ENCODE assay signal across 15 cellular contexts in genomic region chr15:35062164-35063099, GRCh38. TPM values are rescaled to one million over a fixed set of nuclear protein-coding genes. Genes with fewer than 3 reads are reported as not detected.
DNase-seq lines count a peak whose midpoint lies in the region; ATAC-seq and TF ChIP-seq lines count a peak whose summit lies in the region.
"Had no signal": no experiment of that assay in that cellular context is flagged by ENCODE, and none has a peak within 500 bp of the region (broad histone marks: within the 10 kb centered on the region; RNA-seq: fewer than 3 reads in every experiment).

No MANE protein-coding gene starts in this region.

- no peaks in the 10 kb centered on the region for H3K27me3 ChIP-seq in HUES64 (ENCODE audit: insufficient read depth, low read length)
- no peaks in the 10 kb centered on the region for H3K27me3 ChIP-seq in heart right ventricle
- H3K27me3 ChIP-seq in WERI-Rb-1 (ENCODE audit: insufficient read depth, low read depth, severe bottlenecking): no peaks in the 10 kb centered on the region

- 90% methylated on average over 1 of the region's 1 CpG for WGBS in HUES64
- 92 to 95% methylated on average over 1 of the region's 1 CpG for WGBS in heart right ventricle, 2 donors

- H3K9me3 ChIP-seq in HUES64 (ENCODE audit: insufficient read depth, low read depth, low read length): no peaks in the 10 kb centered on the region
- no peaks in the 10 kb centered on the region for H3K9me3 ChIP-seq in heart right ventricle
- H3K9me3 ChIP-seq in WERI-Rb-1 (ENCODE audit: severe bottlenecking): no peaks in the 10 kb centered on the region

- intact Hi-C loops in heart right ventricle (cut with DNase I): loop anchor here in 2 of 10 donors (10.0 kb wide), 2 partner anchors 58 to 222 kb away; no protein-coding TSS in a partner anchor

- H3K9ac ChIP-seq in HUES64 (ENCODE audit: low read depth, low read length): peak overlapping the region; percentile 58; the same call in 1 of the 2 replicates

- H3K27ac ChIP-seq in HUES64 (ENCODE audit: low read depth, low read length): peak overlapping the region; percentile 63
- no peak overlapping the region for H3K27ac ChIP-seq in heart right ventricle
- H3K27ac ChIP-seq in WERI-Rb-1: no peak overlapping the region

- ATAC-seq in GM18870 (IDR thresholded peaks at IDR 0.05; ENCODE audit: unreplicated experiment): peak; percentile 71
- peak; percentile 62 for ATAC-seq in HG02610 (IDR thresholded peaks at IDR 0.05; ENCODE audit: unreplicated experiment)
- ATAC-seq in heart right ventricle: no peak
- ATAC-seq in GM18868 (IDR thresholded peaks at IDR 0.05; ENCODE audit: unreplicated experiment): no peak
- ATAC-seq: activated CD8-positive, alpha-beta T cell treated with anti-CD3 and anti-CD28 coated beads for 36 hours had no signal

- no peaks in the 10 kb centered on the region for H3K36me3 ChIP-seq in HUES64 (ENCODE audit: insufficient read depth, low read length)
- H3K36me3 ChIP-seq in heart right ventricle: no peaks in the 10 kb centered on the region
- H3K36me3 ChIP-seq in WERI-Rb-1: no peaks in the 10 kb centered on the region

- peak overlapping the region; percentile 23 for H3K4me3 ChIP-seq in HUES64 (ENCODE audit: low read length)
- H3K4me3 ChIP-seq in heart right ventricle: no peak overlapping the region
- no peak overlapping the region for H3K4me3 ChIP-seq in WERI-Rb-1 (ENCODE audit: low read depth, low read length)

- DNase-seq in kidney tubule cell (ENCODE audit: low spot score) (peak; percentile 15), heart right ventricle (no peak), WERI-Rb-1 (no peak), GDM1 (lab: John Stamatoyannopoulos, UW) (no peak)
- DNase-seq: activated CD8-positive, alpha-beta T cell treated with anti-CD3 and anti-CD28 coated beads for 36 hours; activated naive CD4-positive, alpha-beta T cell treated with Interleukin-2 at 50 U/mL for 16 hours; DMS153; GOT3; RPMI8226 had no signal

- TF ChIP-seq CTCF in heart right ventricle (IDR thresholded peaks at IDR 0.05) (no peak), WERI-Rb-1 (IDR thresholded peaks at IDR 0.05; ENCODE audit: low read depth, low read length) (no peak)

- peaks cover 54% of the 10 kb centered on the region for H3K4me1 ChIP-seq in HUES64 (ENCODE audit: insufficient read depth, low read length)
- H3K4me1 ChIP-seq in heart right ventricle: no peaks in the 10 kb centered on the region

RNA-seq across cellular contexts. Expression of gene NANOGP8, which starts 22.7 kb away (rescaled TPM):
- polyA plus RNA-seq in HUES64 (2013, experiment 1 of 2): 76.2 TPM
- 77.0 TPM for polyA plus RNA-seq in HUES64 (2013, experiment 2 of 2)
- under 1 TPM in 3 of 10 donors, not detected in 7; 0.44 to 0.64 (median 0.52) TPM for total RNA-seq in heart right ventricle
- not detected for polyA plus RNA-seq in heart right ventricle
- total RNA-seq: activated CD8-positive, alpha-beta T cell treated with anti-CD3 and anti-CD28 coated beads for 36 hours; endothelial cell of umbilical vein; T-helper 2 cell treated with Interferon-gamma antibody and Interleukin-4, amounts not matched to agents 100 ng/mL and 5 ng/mL, for 36 hours had no signal
- polyA plus RNA-seq: endothelial cell of umbilical vein had no signal

Comparison
In these comparisons a context has a peak if more than half of its experiments do, and no peak if none do; other contexts are left out.
1. ATAC-seq: peak in GM18870 (single experiment) and HG02610 (single experiment); none in heart right ventricle (0 of 8) and GM18868 (single experiment).